ENCODE assay signal across 18 cellular contexts in the genomic region with DNA sequence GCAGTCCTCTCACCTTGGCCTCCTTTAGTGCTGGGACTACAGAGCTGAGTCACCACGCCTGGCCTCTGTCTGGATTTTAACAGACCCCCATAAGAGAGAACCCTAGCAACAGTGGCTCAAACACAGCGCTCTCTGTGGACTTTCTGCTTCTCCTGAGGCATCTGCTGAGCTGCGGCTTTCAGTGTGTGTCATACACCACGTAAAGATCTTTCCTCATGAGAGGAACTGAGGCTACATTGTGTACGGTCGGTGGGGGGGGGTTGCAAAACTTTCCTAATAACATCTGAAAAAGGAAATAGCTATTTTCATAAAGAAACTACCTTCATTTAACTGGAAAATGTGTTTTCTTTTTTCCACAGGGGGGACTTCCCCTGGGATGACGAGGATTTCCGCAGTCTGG. TPM values are rescaled to one million over a fixed set of nuclear protein-coding genes. Genes with fewer than 3 reads are reported as not detected.
DNase-seq lines count a peak whose midpoint lies in the region; ATAC-seq and TF ChIP-seq lines count a peak whose summit lies in the region.
"Had no signal": no experiment of that assay in that cellular context is flagged by ENCODE, and none has a peak within 500 bp of the region (broad histone marks: within the 10 kb centered on the region; RNA-seq: fewer than 3 reads in every experiment).

No MANE protein-coding gene starts in this region.

- H3K4me3 ChIP-seq in Karpas-422 (ENCODE audit: low read length), result no peak overlapping the region
- H3K4me3 ChIP-seq: right atrium auricular region had no signal

- no peaks in the 10 kb centered on the region for H3K4me1 ChIP-seq in Karpas-422 (ENCODE audit: low read length)
- H3K4me1 ChIP-seq: right atrium auricular region had no signal

- H3K27me3 ChIP-seq in Karpas-422 (ENCODE audit: low read length), result no peaks in the 10 kb centered on the region
- H3K27me3 ChIP-seq: brain microvascular endothelial cell, right atrium auricular region had no signal

- peak; percentile 52 for DNase-seq in GM10266 (ENCODE audit: extremely low spot score)
- peak; percentile 49 for DNase-seq in dermis blood vessel endothelial cell
- no peak for DNase-seq in NCI-H2227 (lab: John Stamatoyannopoulos, UW; ENCODE audit: unreplicated experiment)
- DNase-seq in NCI-H526 treated with DMSO at 0.1 percent for 48 hours (lab: John Stamatoyannopoulos, UW), result no peak
- DNase-seq in T1000 (lab: John Stamatoyannopoulos, UW), result no peak
- no peak for DNase-seq in Karpas-422
- DNase-seq: brain microvascular endothelial cell; CD4-positive, alpha-beta T cell; head of caudate nucleus; naive thymus-derived CD4-positive, alpha-beta T cell; NCI-H2029 treated with DMSO at 0.1 percent for 48 hours; SK-N-SH; substantia nigra; WERI-Rb-1 had no signal

- no peaks in the 10 kb centered on the region for H3K9me2 ChIP-seq in Karpas-422 (replicated peaks; ENCODE audit: insufficient read depth, low read length)
- H3K9me2 ChIP-seq: SK-N-SH had no signal

- peaks cover 21% of the 10 kb centered on the region for H3K79me2 ChIP-seq in Karpas-422 (ENCODE audit: low read length)

- H2AFZ ChIP-seq in Karpas-422 (ENCODE audit: low read length), result no peak overlapping the region

- no peak overlapping the region for H3K4me2 ChIP-seq in Karpas-422 (ENCODE audit: low read depth, low read length, poor library complexity, severe bottlenecking)
- H3K4me2 ChIP-seq: SK-N-SH had no signal

- ATAC-seq in GM18909 (IDR thresholded peaks at IDR 0.05; ENCODE audit: poor library complexity, unreplicated experiment) (peak; percentile 59), HG03342 (IDR thresholded peaks at IDR 0.05; ENCODE audit: unreplicated experiment) (peak; percentile 57)
- ATAC-seq: HCT116; naive thymus-derived CD4-positive, alpha-beta T cell had no signal

- no peak for TF ChIP-seq CTCF in GM10266 (IDR thresholded peaks at IDR 0.05; ENCODE audit: control insufficient read depth, insufficient read depth, low read depth, missing control alignments)

- H3K9me3 ChIP-seq in Karpas-422 (ENCODE audit: low read length), result no peaks in the 10 kb centered on the region
- H3K9me3 ChIP-seq: right atrium auricular region, SK-N-SH had no signal

- H3K9ac ChIP-seq in Karpas-422 (ENCODE audit: low read length), result no peak overlapping the region
- H3K9ac ChIP-seq: SK-N-SH had no signal

- H3K27ac ChIP-seq in Karpas-422 (ENCODE audit: low read length), result no peak overlapping the region
- H3K27ac ChIP-seq: brain microvascular endothelial cell, right atrium auricular region, WERI-Rb-1 had no signal

- peaks cover 32% of the 10 kb centered on the region for H3K36me3 ChIP-seq in Karpas-422 (ENCODE audit: insufficient read depth, low read length)

- H4K20me1 ChIP-seq in Karpas-422 (ENCODE audit: insufficient read depth, low read depth, low read length), result no peaks in the 10 kb centered on the region

RNA-seq across cellular contexts. Expression of a gene that starts 32.9 kb away (rescaled TPM):
- 120 and 125 TPM in 2 replicates for total RNA-seq in dermis blood vessel endothelial cell
- total RNA-seq in Karpas-422 (2014; rRNA removed; shearing (Covaris generic); ENCODE audit: low replicate concordance), result 125 and 219 TPM in 2 replicates

RNA-seq across cellular contexts. Expression of a gene that starts 37.8 kb away (rescaled TPM):
- total RNA-seq in dermis blood vessel endothelial cell, result 10.4 and 29.8 TPM in 2 replicates
- 0.43 TPM in 1 of 2 replicates, not detected in the other for total RNA-seq in Karpas-422 (2014; rRNA removed; shearing (Covaris generic); ENCODE audit: low replicate concordance)

RNA-seq across cellular contexts. Expression of a gene that starts 58.3 kb away (rescaled TPM):
- total RNA-seq in dermis blood vessel endothelial cell, result 102 and 167 TPM in 2 replicates
- total RNA-seq in Karpas-422 (2014; rRNA removed; shearing (Covaris generic); ENCODE audit: low replicate concordance), result 210 and 405 TPM in 2 replicates

Comparison
In these comparisons a context has a peak if more than half of its experiments do, and no peak if none do; other contexts are left out.
1. DNase-seq: peak in GM10266 (single experiment) and dermis blood vessel endothelial cell (single experiment); none in NCI-H2227 (single experiment), NCI-H526 treated with DMSO at 0.1 percent for 48 hours (single experiment), T1000 (single experiment) and Karpas-422 (single experiment).